8 cellular contexts compared by ENCODE assay signal in the genomic region with DNA sequence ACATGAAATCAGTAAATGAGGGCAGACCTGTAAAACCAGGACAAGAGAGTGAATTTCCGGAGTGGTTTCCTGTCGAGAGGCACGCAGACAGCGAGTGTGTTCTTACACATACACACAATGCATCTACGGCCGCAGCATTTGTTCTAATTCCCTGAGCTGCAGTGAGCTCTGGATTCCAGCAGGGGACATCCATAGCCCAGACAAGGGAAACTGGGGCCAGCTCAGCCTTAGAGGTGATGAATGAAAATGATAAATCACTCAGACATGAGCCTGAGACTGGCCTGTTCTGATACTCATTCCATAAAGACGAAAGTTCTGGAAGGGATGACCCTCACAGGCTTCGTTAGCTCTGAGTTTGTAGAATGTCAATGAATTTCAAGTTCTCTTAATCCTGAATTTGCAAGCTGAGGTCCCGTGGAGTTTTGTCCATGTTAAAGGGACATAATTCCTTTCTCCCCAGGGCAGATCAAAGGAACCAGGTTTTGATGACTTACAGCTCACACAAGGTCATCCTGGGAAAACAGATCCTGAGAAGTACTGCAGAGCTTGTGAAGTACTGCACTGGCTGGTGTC.
A peak's percentile ranks its signal among the peaks of the same experiment; 100 is the strongest.
DNase-seq lines count a peak whose midpoint lies in the region; ATAC-seq lines count a peak whose summit lies in the region.

No MANE protein-coding gene starts in this region.

- in situ Hi-C loops in G401 (cut with HindIII; ENCODE audit: low sequenced_read_pairs): no loop called here

- ATAC-seq in GM21390 (IDR thresholded peaks at IDR 0.05; ENCODE audit: unreplicated experiment): peak; percentile 91
- ATAC-seq in HG03575 (IDR thresholded peaks at IDR 0.05; ENCODE audit: extremely low read depth, insufficient number of reproducible peaks, low FRiP score, unreplicated experiment): peak; percentile 57
- no peak for ATAC-seq in HG02840 (IDR thresholded peaks at IDR 0.05; ENCODE audit: low FRiP score, unreplicated experiment)

- DNase-seq in G401 (ENCODE audit: low spot score) (peak; percentile 69), NCI-H748 (lab: John Stamatoyannopoulos, UW; ENCODE audit: unreplicated experiment) (peak; percentile 94), astrocyte of the hippocampus (ENCODE audit: low read depth, low spot score) (peak; percentile 90), iPS DF 19.7 (ENCODE audit: low read depth, low spot score) (peak; percentile 57), smooth muscle cell of the brain vasculature (ENCODE audit: low read depth, low spot score) (peak; percentile 67)
